ENCODE assay signal across 8 cellular contexts in the genomic region with DNA sequence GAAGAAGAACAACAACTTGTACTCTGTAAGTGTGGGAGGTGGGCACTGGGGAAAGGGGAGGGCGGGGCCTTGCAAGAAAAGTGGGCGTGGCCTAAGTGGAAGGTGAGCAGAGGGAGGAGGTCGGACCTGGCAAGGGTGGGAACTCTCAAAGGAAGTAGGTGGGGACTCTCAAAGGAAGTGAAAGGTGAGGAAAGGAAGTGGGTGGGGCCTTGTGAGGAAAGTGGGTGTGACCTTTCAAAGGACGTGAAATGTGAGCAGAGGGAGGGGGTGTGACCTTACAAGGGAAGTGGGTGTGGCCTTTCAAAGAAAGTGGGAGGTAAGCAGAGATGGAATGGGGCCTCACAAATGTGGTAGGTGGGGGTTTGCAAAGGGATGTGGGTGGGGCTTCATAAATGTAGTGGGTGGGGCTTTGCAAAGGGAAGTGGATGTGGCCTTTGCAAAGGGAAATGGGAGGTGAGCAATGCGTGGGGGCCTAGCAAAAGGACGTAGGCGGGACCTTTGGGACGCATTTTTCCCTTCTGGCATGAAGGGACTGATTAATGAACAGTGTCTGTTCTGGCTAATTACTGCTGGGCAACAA. TPM values are rescaled to one million over a fixed set of nuclear protein-coding genes. Genes with fewer than 3 reads are reported as not detected.
DNase-seq lines count a peak whose midpoint lies in the region; ATAC-seq and TF ChIP-seq lines count a peak whose summit lies in the region.

No MANE protein-coding gene starts in this region.

- intact Hi-C loops in Calu3 (cut with micrococcal nuclease; ENCODE audit: unreplicated experiment) (loop anchor here (10.0 kb wide), 1 partner anchor 193 kb away; no protein-coding TSS in a partner anchor), activated B cell treated with CpG ODN at 0.5 μM for 24 hours (cut with micrococcal nuclease) (no loop called here), tibial artery (cut with DNase I; ENCODE audit: low total_unique reads) (loop anchor here (10.0 kb wide), 1 partner anchor 143 kb away; no protein-coding TSS in a partner anchor)

- in situ Hi-C loops in KBM-7 (cut with MboI; ENCODE audit: low pct_unique_long_range_greater_than_20kb, low sequenced_read_pairs), result no loop called here

- BruUV-seq in Calu3 (replicated peaks; lab: Mats Ljungman, UMichigan), result no TSS peak

- H3K27me3 Mint-ChIP-seq in Calu3 (ENCODE audit: unreplicated experiment) (peaks cover 12% of the 10 kb centered on the region), activated B cell treated with CpG ODN at 0.5 μM for 24 hours (no peaks in the 10 kb centered on the region)

- DNase-seq in Calu3 (peak; percentile 1), KBM-7 (peak; percentile 96), activated B cell treated with CpG ODN at 0.5 μM for 24 hours (no peak), erythroblast (lab: John Stamatoyannopoulos, UW) (peak; percentile 35 to 40), NCI-H2196 treated with DMSO at 0.1 percent for 48 hours (lab: John Stamatoyannopoulos, UW; ENCODE audit: unreplicated experiment) (no peak), tibial artery (no peak)
- DNase-seq in stimulated activated CD4-positive, alpha-beta T cell treated with anti-CD3 and anti-CD28 coated beads, Interleukin-4, amount 100 ng/mL, for 48 hours (ENCODE audit: low read depth in 2 of 2), result peak; percentile 4 to 27

- POLR2A ChIA-PET in activated B cell treated with CpG ODN at 0.5 μM for 24 hours (lab: Charles Lee), result no interaction called here

- H3K36me3 Mint-ChIP-seq in Calu3 (ENCODE audit: insufficient read depth, unreplicated experiment), result peaks cover 5% of the 10 kb centered on the region
- H3K36me3 Mint-ChIP-seq in activated B cell treated with CpG ODN at 0.5 μM for 24 hours (ENCODE audit: low read depth), result no peaks in the 10 kb centered on the region

- peaks cover 3% of the 10 kb centered on the region for H3K9me3 Mint-ChIP-seq in Calu3 (ENCODE audit: low read depth, unreplicated experiment)
- peaks cover 11% of the 10 kb centered on the region for H3K9me3 Mint-ChIP-seq in activated B cell treated with CpG ODN at 0.5 μM for 24 hours

- no peaks in the 10 kb centered on the region for H3K36me3 ChIP-seq in tibial artery

- H3K4me1 Mint-ChIP-seq in Calu3 (ENCODE audit: low read depth, unreplicated experiment), result no peaks in the 10 kb centered on the region
- peaks cover 7% of the 10 kb centered on the region for H3K4me1 Mint-ChIP-seq in activated B cell treated with CpG ODN at 0.5 μM for 24 hours

- no peaks in the 10 kb centered on the region for H3K4me1 ChIP-seq in tibial artery

- no peaks in the 10 kb centered on the region for H3K27me3 ChIP-seq in tibial artery

- H3K27ac Mint-ChIP-seq in Calu3 (ENCODE audit: unreplicated experiment) (no peak overlapping the region), activated B cell treated with CpG ODN at 0.5 μM for 24 hours (peak overlapping the region; percentile 46)

- no peak overlapping the region for H3K27ac ChIP-seq in tibial artery

- peak; percentile 72 for ATAC-seq in activated B cell treated with CpG ODN at 0.5 μM for 24 hours (ENCODE audit: low read depth)
- no peak for ATAC-seq in GM21576 (IDR thresholded peaks at IDR 0.05; ENCODE audit: unreplicated experiment)

- no peak overlapping the region for H3K4me3 ChIP-seq in tibial artery

- no peak overlapping the region for H3K4me3 Mint-ChIP-seq in Calu3 (ENCODE audit: low read depth, unreplicated experiment)
- no peak overlapping the region for H3K4me3 Mint-ChIP-seq in activated B cell treated with CpG ODN at 0.5 μM for 24 hours

- TF ChIP-seq POLR2A in erythroblast (IDR thresholded peaks at IDR 0.05; ENCODE audit: low read length), result no peak

- H3K9me3 ChIP-seq in tibial artery, result peaks cover 0 to 5% (median 0%) of the 10 kb centered on the region in 3 donors

- CTCF ChIA-PET in Calu3 (lab: Charles Lee), result no interaction called here
- CTCF ChIA-PET in activated B cell treated with CpG ODN at 0.5 μM for 24 hours (lab: Charles Lee), result no interaction called here

- no peak for TF ChIP-seq CTCF in Calu3 (IDR thresholded peaks at IDR 0.05; ENCODE audit: unreplicated experiment)
- TF ChIP-seq CTCF in activated B cell treated with CpG ODN at 0.5 μM for 24 hours (IDR thresholded peaks at IDR 0.05), result no peak
- TF ChIP-seq CTCF in tibial artery (IDR thresholded peaks at IDR 0.05), result no peak

RNA-seq across cellular contexts. Expression of gene ACSBG2, which starts 25.9 kb away (rescaled TPM):
- total RNA-seq in Calu3 (2022), result not detected in 2 replicates
- total RNA-seq in activated B cell treated with CpG ODN at 0.5 μM for 24 hours, result not detected in 2 replicates

RNA-seq across cellular contexts. Expression of gene RFX2, which starts 51.1 kb away (rescaled TPM):
- total RNA-seq in Calu3 (2022) (9.3 and 13.7 TPM in 2 replicates), activated B cell treated with CpG ODN at 0.5 μM for 24 hours (5.2 and 7.0 TPM in 2 replicates)

Comparison
In these comparisons a context has a peak if more than half of its experiments do, and no peak if none do; other contexts are left out.
1. DNase-seq: peak in Calu3 (single experiment), KBM-7 (single experiment), erythroblast (2 of 2) and stimulated activated CD4-positive, alpha-beta T cell treated with anti-CD3 and anti-CD28 coated beads, Interleukin-4, amount 100 ng/mL, for 48 hours (2 of 2); none in activated B cell treated with CpG ODN at 0.5 μM for 24 hours (single experiment), NCI-H2196 treated with DMSO at 0.1 percent for 48 hours (single experiment) and tibial artery (0 of 2).